ENCODE assay signal across 18 cellular contexts in the genomic region with DNA sequence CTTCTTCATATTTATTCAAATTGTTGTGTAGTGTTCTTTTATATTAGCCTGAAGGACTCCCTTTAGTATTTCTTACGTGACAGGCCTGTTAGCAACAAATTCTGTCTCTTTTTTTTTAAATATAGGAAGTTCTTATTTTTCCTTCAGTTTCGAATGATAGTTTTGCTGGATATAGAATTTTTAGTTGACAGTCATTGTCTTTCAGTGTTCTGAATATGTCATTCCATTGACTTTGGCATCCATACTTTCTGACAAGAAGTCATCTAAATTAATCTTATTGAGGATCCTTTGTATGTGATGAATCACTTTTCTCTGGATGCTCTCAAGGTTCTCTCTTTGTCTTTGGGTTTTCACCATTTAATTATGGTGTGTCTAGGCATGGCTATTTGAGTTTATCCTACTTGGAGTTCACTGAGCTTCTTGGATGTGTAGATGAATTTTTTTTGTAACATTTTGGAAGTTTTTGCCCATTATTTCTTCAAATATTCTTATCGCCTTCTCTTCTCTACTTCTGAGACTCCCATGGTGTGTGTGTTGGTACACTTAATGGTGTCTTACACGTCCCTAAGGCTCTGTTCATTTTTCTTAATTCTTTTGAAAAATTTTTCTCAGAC.
DNase-seq lines count a peak whose midpoint lies in the region; ATAC-seq, FAIRE-seq and TF ChIP-seq lines count a peak whose summit lies in the region.
"Had no signal": no experiment of that assay in that cellular context is flagged by ENCODE, and none has a peak within 500 bp of the region (broad histone marks: within the 10 kb centered on the region; RNA-seq: fewer than 3 reads in every experiment).

No MANE protein-coding gene starts in this region.

- H3K4me3 ChIP-seq in OCI-LY7 (ENCODE audit: low read depth, low read length, poor library complexity, severe bottlenecking): no peak overlapping the region
- H3K4me3 ChIP-seq in GM12878: no peak overlapping the region
- no peak overlapping the region for H3K4me3 ChIP-seq in heart left ventricle
- H3K4me3 ChIP-seq: GM23338 had no signal

- TF ChIP-seq RAD21 in GM12878 (IDR thresholded peaks at IDR 0.05; ENCODE audit: insufficient read depth, low read depth, low read length): no peak

- H3K9me3 ChIP-seq in OCI-LY7 (ENCODE audit: low read length): peaks cover 28% of the 10 kb centered on the region; the same call in 1 of the 2 replicates
- H3K9me3 ChIP-seq in GM12878 (replicated peaks; ENCODE audit: control insufficient read depth, insufficient read depth, low read length): peaks cover 6% of the 10 kb centered on the region; the same call in 2 of the 3 replicates
- H3K9me3 ChIP-seq in heart left ventricle: peaks cover 0 to 52% (median 37%) of the 10 kb centered on the region in 12 donors

- no peak for FAIRE-seq in GM12878 (lab: Jason Lieb, UNC)
- FAIRE-seq: GM12892 had no signal

- POLR2A ChIA-PET in OCI-LY7 (lab: Charles Lee): interaction anchor here (0.6 kb wide), 3 partner anchors 11 to 713 kb away, joined by 3 to 4 read pairs (median 3); no protein-coding TSS in a partner anchor
- POLR2A ChIA-PET in GM12878 (lab: Charles Lee): interaction anchor here (0.6 kb wide), 1 partner anchor 187 kb away, joined by 3 read pairs; no protein-coding TSS in a partner anchor

- H3K27me3 ChIP-seq in GM12878 (replicated peaks in 1 of 2; ENCODE audit: control insufficient read depth in 2 of 2, insufficient read depth in 2 of 2, low read length in 1 of 2): no peaks in the 10 kb centered on the region
- peaks cover 0 to 4% (median 0%) of the 10 kb centered on the region in 9 donors for H3K27me3 ChIP-seq in heart left ventricle

- no peak for TF ChIP-seq EP300 in GM12878 (IDR thresholded peaks at IDR 0.05; ENCODE audit: borderline replicate concordance in 1 of 2, control insufficient read depth in 1 of 2, low read depth in 2 of 2, low read length in 2 of 2)

- no peak for TF ChIP-seq POLR2A in GM12878 (IDR thresholded peaks at IDR 0.05; ENCODE audit: low read depth, low read length)
- TF ChIP-seq POLR2A in heart left ventricle (IDR thresholded peaks at IDR 0.05): no peak

- H3K9ac ChIP-seq in GM12878 (ENCODE audit: control insufficient read depth, insufficient read depth, low read length): no peak overlapping the region

- RAD21 ChIA-PET in GM12878 (lab: Charles Lee; ENCODE audit: unreplicated experiment): no interaction called here

- intact Hi-C loops in OCI-LY7 (cut with micrococcal nuclease; ENCODE audit: unreplicated experiment): no loop called here
- intact Hi-C loops in GM12878 (cut with micrococcal nuclease; ENCODE audit: unreplicated experiment): no loop called here
- intact Hi-C loops in heart left ventricle (cut with DNase I): no loop called here

- no peak for TF ChIP-seq CTCF in OCI-LY7 (conservative IDR thresholded peaks at IDR 0.05; ENCODE audit: low read length)
- TF ChIP-seq CTCF in GM12878 (IDR thresholded peaks at IDR 0.05 in 2 of 3, conservative IDR thresholded peaks at IDR 0.05 in 1 of 3; ENCODE audit: control insufficient read depth in 2 of 3, extremely low read depth in 1 of 3, insufficient read depth in 1 of 3, low read depth in 3 of 3, low read length in 3 of 3): no peak
- TF ChIP-seq CTCF in heart left ventricle (IDR thresholded peaks at IDR 0.05): no peak

- WGBS in GM12878 (ENCODE audit: insufficient coverage, insufficient replicate concordance, low lambda C conversion rate, missing lambda C conversion rate): 47% methylated on average over 4 of the region's 4 CpGs
- WGBS in heart left ventricle, 4 donors: 72 to 77% (median 73%) methylated on average over 4 of the region's 4 CpGs

- no peak overlapping the region for H3K4me2 ChIP-seq in OCI-LY7 (ENCODE audit: low read length)
- H3K4me2 ChIP-seq in GM12878 (ENCODE audit: control insufficient read depth, insufficient read depth): no peak overlapping the region
- H3K4me2 ChIP-seq: GM23338 had no signal

- no peaks in the 10 kb centered on the region for H4K20me1 ChIP-seq in OCI-LY7 (ENCODE audit: insufficient read depth, low read length)
- H4K20me1 ChIP-seq in GM12878 (ENCODE audit: control insufficient read depth, insufficient read depth): no peaks in the 10 kb centered on the region

- no peak for ATAC-seq in GM12878
- no peak for ATAC-seq in heart left ventricle
- no peak for ATAC-seq in GM18867 (IDR thresholded peaks at IDR 0.05; ENCODE audit: unreplicated experiment)
- ATAC-seq: GM23338, HCT116 had no signal

- H3K27ac ChIP-seq in OCI-LY7 (ENCODE audit: low read depth, low read length, poor library complexity, severe bottlenecking) (no peak overlapping the region), GM12878 (ENCODE audit: control insufficient read depth, insufficient read depth) (no peak overlapping the region), heart left ventricle (no peak overlapping the region)

- BruUV-seq in OCI-LY7 (replicated peaks; lab: Mats Ljungman, UMichigan): no TSS peak
- no TSS peak for BruUV-seq in GM12878 (replicated peaks; lab: Mats Ljungman, UMichigan)

- DNase-seq in LHCN-M2 (ENCODE audit: low read depth): peak; percentile 4
- DNase-seq in OCI-LY7 (ENCODE audit: low spot score): peak; percentile 3
- DNase-seq in GM12878 (ENCODE audit: low read depth, low spot score): no peak
- no peak for DNase-seq in heart left ventricle
- DNase-seq in hippocampal formation (lab: John Stamatoyannopoulos, UW): no peak
- DNase-seq: C1 segment of cervical spinal cord; Calu3; CD4-positive, alpha-beta memory T cell; COR-L47; DMS53; DMS79 treated with DMSO at 0.1 percent for 48 hours; GF-D8; H9; HFFc6 had no signal

- SMC1A ChIA-PET in GM12878 (lab: Charles Lee; ENCODE audit: uncharacterized antibody, unreplicated experiment): interaction anchor here (1.2 kb wide), 1 partner anchor 15 kb away, joined by 3 read pairs; no protein-coding TSS in a partner anchor

- H2AFZ ChIP-seq in OCI-LY7 (ENCODE audit: low read length): no peak overlapping the region
- H2AFZ ChIP-seq in GM12878 (ENCODE audit: control insufficient read depth, low read depth, low read length): no peak overlapping the region
- H2AFZ ChIP-seq: GM23338 had no signal

- in situ Hi-C loops in GM12878 (cut with MboI): no loop called here

- H3K4me1 ChIP-seq in OCI-LY7 (ENCODE audit: insufficient read depth, low read length, poor library complexity, severe bottlenecking) (no peaks in the 10 kb centered on the region), GM12878 (ENCODE audit: control insufficient read depth, insufficient read depth, low read length) (no peaks in the 10 kb centered on the region), heart left ventricle (no peaks in the 10 kb centered on the region)

- CTCF ChIA-PET in OCI-LY7 (lab: Charles Lee; ENCODE audit: unreplicated experiment): no interaction called here
- CTCF ChIA-PET in GM12878 (lab: Yijun Ruan, JAX): no interaction called here

- H3K79me2 ChIP-seq in OCI-LY7 (ENCODE audit: insufficient read depth, low read depth, low read length) (no peaks in the 10 kb centered on the region), GM12878 (ENCODE audit: control insufficient read depth, insufficient read depth, low read length) (no peaks in the 10 kb centered on the region)

- H3K9me2 ChIP-seq in OCI-LY7 (ENCODE audit: insufficient read depth, low read length): no peaks in the 10 kb centered on the region

- H3K36me3 ChIP-seq in OCI-LY7 (ENCODE audit: insufficient read depth, low read length) (no peaks in the 10 kb centered on the region), GM12878 (ENCODE audit: control insufficient read depth in 2 of 2, insufficient read depth in 2 of 2, low read length in 1 of 2) (no peaks in the 10 kb centered on the region), heart left ventricle (no peaks in the 10 kb centered on the region)

TF ChIP-seq in GM12878, 131 proteins besides CTCF, POLR2A, EP300 and RAD21:
- peak; percentile 71; the same call in 1 of the 2 replicates for TF ChIP-seq CBX5 (IDR thresholded peaks at IDR 0.05; ENCODE audit: low read depth)
- TF ChIP-seq HDAC6 (IDR thresholded peaks at IDR 0.05; ENCODE audit: unreplicated experiment): no peak

Comparison
In these comparisons a context has a peak if more than half of its experiments do, and no peak if none do; other contexts are left out.
1. DNase-seq: peak in LHCN-M2 (single experiment) and OCI-LY7 (single experiment); none in GM12878 (single experiment), heart left ventricle (0 of 5) and hippocampal formation (0 of 2).